ENCODE assay signal across 19 cellular contexts in the genomic region with DNA sequence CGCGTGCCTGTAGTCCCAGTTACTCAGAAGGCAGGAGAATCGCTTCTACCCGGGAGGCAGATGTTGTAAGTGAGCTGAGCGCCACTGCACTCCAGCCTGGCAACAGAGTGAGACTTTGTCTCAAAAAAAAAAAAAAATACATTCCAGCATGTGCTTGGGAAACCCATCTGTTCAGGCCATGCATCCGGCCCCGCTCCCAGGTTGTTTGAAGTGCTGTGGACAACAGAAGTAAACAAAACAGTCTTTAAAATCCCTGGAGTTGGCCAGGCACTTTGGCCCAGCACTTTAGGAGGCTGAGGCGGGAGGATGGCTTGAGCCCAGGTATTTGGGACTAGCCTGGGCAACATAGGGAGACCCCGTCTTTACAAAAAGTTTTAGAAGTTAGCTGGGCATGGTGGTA. TPM values are rescaled to one million over a fixed set of nuclear protein-coding genes. Genes with fewer than 3 reads are reported as not detected.
DNase-seq lines count a peak whose midpoint lies in the region; ATAC-seq, FAIRE-seq and TF ChIP-seq lines count a peak whose summit lies in the region.
"Had no signal": no experiment of that assay in that cellular context is flagged by ENCODE, and none has a peak within 500 bp of the region (broad histone marks: within the 10 kb centered on the region; RNA-seq: fewer than 3 reads in every experiment).

No MANE protein-coding gene starts in this region.

- TF ChIP-seq CTCF in HepG2 (CRISPR knock-in tag; IDR thresholded peaks at IDR 0.05) (no peak), right lobe of liver (IDR thresholded peaks at IDR 0.05) (no peak), fibroblast of lung (conservative IDR thresholded peaks at IDR 0.05 in 1 of 2, IDR thresholded peaks at IDR 0.05 in 1 of 2; ENCODE audit: low read depth in 1 of 2, low read length in 2 of 2) (no peak), ascending aorta (IDR thresholded peaks at IDR 0.05) (no peak), type B pancreatic cell (conservative IDR thresholded peaks at IDR 0.05) (no peak)

- no peak overlapping the region for H3K27ac Mint-ChIP-seq in type B pancreatic cell
- H3K27ac Mint-ChIP-seq: activated CD4-positive, alpha-beta memory T cell treated with anti-CD3 and anti-CD28 coated beads, Interleukin-2, amount 10 ng/mL, durations not matched to agents 7 days and 5 days; activated naive CD4-positive, alpha-beta T cell treated with anti-CD3 and anti-CD28 coated beads, Interleukin-2, amount 10 ng/mL, durations not matched to agents 7 days and 5 days; brain; CD8-positive, alpha-beta T cell; T-helper 17 cell; WTC11 had no signal

- no peak for TF ChIP-seq RAD21 in HepG2 (CRISPR knock-in tag; IDR thresholded peaks at IDR 0.05)

- BruUV-seq in HepG2 (replicated peaks; lab: Mats Ljungman, UMichigan) = no TSS peak

- H3K9me3 ChIP-seq in HepG2 (ENCODE audit: low read length) (peaks cover 4% of the 10 kb centered on the region; the same call in 1 of the 2 replicates), right lobe of liver (no peaks in the 10 kb centered on the region), fibroblast of lung (ENCODE audit: control insufficient read depth, insufficient read depth, low read depth, low read length) (no peaks in the 10 kb centered on the region), ascending aorta (peaks cover 0 to 5% of the 10 kb centered on the region in 2 donors)
- H3K9me3 ChIP-seq: mucosa of descending colon had no signal

- H3K4me3 Mint-ChIP-seq in type B pancreatic cell = no peak overlapping the region
- H3K4me3 Mint-ChIP-seq: activated CD4-positive, alpha-beta memory T cell treated with anti-CD3 and anti-CD28 coated beads, Interleukin-2, amount 10 ng/mL, durations not matched to agents 7 days and 5 days; activated naive CD4-positive, alpha-beta T cell treated with anti-CD3 and anti-CD28 coated beads, Interleukin-2, amount 10 ng/mL, durations not matched to agents 7 days and 5 days; activated T-cell treated with anti-CD3 and anti-CD28 coated beads, Interleukin-2, amount 50 U/mL, for 4 hours; CD8-positive, alpha-beta T cell; T-helper 17 cell; WTC11 had no signal

- 0% methylated on average over 9 of the region's 9 CpGs for WGBS in HepG2 (ENCODE audit: low lambda C conversion rate)
- 46% methylated on average over 7 of the region's 9 CpGs for WGBS in right lobe of liver (ENCODE audit: insufficient coverage, low coverage, low lambda C conversion rate, missing lambda C conversion rate)

- ATAC-seq in HepG2 = peak; percentile 73
- no peak for ATAC-seq in right lobe of liver
- ATAC-seq: activated T-cell treated with anti-CD3 and anti-CD28 coated beads, Interleukin-2, amount 50 U/mL, for 4 hours; CD8-positive, alpha-beta T cell; mucosa of descending colon; T-helper 17 cell; WTC11 had no signal

- peak overlapping the region; percentile 40 for H3K27ac ChIP-seq in HepG2 (ENCODE audit: extremely low read length, insufficient read depth, low read length)
- H3K27ac ChIP-seq in right lobe of liver = no peak overlapping the region
- no peak overlapping the region for H3K27ac ChIP-seq in fibroblast of lung (ENCODE audit: insufficient read depth, low read length)
- H3K27ac ChIP-seq in ascending aorta = no peak overlapping the region
- H3K27ac ChIP-seq: left ventricle myocardium inferior had no signal

- POLR2A ChIA-PET in HepG2 (lab: Yijun Ruan, JAX) = no interaction called here

- intact Hi-C loops in HepG2 (cut with micrococcal nuclease; ENCODE audit: unreplicated experiment) (no loop called here), right lobe of liver (cut with DNase I) (no loop called here), ascending aorta (cut with DNase I) (no loop called here)

- FAIRE-seq in HepG2 (lab: Jason Lieb, UNC) = peak; percentile 67

- peaks cover 5% of the 10 kb centered on the region for H3K4me1 Mint-ChIP-seq in type B pancreatic cell (ENCODE audit: unreplicated experiment)

- no peak overlapping the region for H2AFZ ChIP-seq in HepG2 (ENCODE audit: low read length)
- H2AFZ ChIP-seq in fibroblast of lung (ENCODE audit: low read length) = no peak overlapping the region

- CTCF ChIA-PET in HepG2 (lab: Yijun Ruan, JAX; ENCODE audit: low intra/inter-chr PET ratio, low total read pairs) = interaction anchor here (0.6 kb wide), 1 partner anchor 24 kb away, joined by 3 read pairs; no protein-coding TSS in a partner anchor

- no peaks in the 10 kb centered on the region for H3K36me3 ChIP-seq in HepG2 (replicated peaks in 1 of 2; ENCODE audit: control insufficient read depth in 1 of 2, insufficient read depth in 2 of 2, low read length in 2 of 2)
- H3K36me3 ChIP-seq in right lobe of liver = no peaks in the 10 kb centered on the region
- H3K36me3 ChIP-seq in fibroblast of lung (ENCODE audit: control insufficient read depth, insufficient read depth, low read length) = no peaks in the 10 kb centered on the region
- H3K36me3 ChIP-seq in H7 (replicated peaks; ENCODE audit: control insufficient read depth, insufficient read depth, low read length) = no peaks in the 10 kb centered on the region
- H3K36me3 ChIP-seq in ascending aorta = no peaks in the 10 kb centered on the region
- H3K36me3 ChIP-seq: left ventricle myocardium inferior had no signal

- no peaks in the 10 kb centered on the region for H3K36me3 Mint-ChIP-seq in type B pancreatic cell
- H3K36me3 Mint-ChIP-seq: activated naive CD4-positive, alpha-beta T cell treated with anti-CD3 and anti-CD28 coated beads, Interleukin-2, amount 10 ng/mL, durations not matched to agents 7 days and 5 days; brain; CD8-positive, alpha-beta T cell had no signal

- H3K4me1 ChIP-seq in HepG2 (ENCODE audit: insufficient read depth, low read length) (peaks cover 59% of the 10 kb centered on the region), right lobe of liver (peaks cover 0 to 4% (median 0%) of the 10 kb centered on the region in 4 donors), fibroblast of lung (ENCODE audit: control insufficient read depth, extremely low read depth, insufficient read depth, low read length) (no peaks in the 10 kb centered on the region), ascending aorta (peaks cover 7 to 13% of the 10 kb centered on the region in 2 donors)

- in situ Hi-C loops in HepG2 (cut with HindIII; ENCODE audit: extremely low pct_ligation_motif_present, low pct_unique_long_range_greater_than_20kb) = no loop called here

- H3K9ac ChIP-seq in HepG2 (ENCODE audit: insufficient read depth, low read depth, low read length) (no peak overlapping the region), fibroblast of lung (ENCODE audit: insufficient read depth, low read length) (no peak overlapping the region)

- peak overlapping the region; percentile 32 for H3K4me2 ChIP-seq in HepG2 (ENCODE audit: low read depth, low read length)
- H3K4me2 ChIP-seq in fibroblast of lung (ENCODE audit: extremely low read depth, insufficient read depth, low read length) = no peak overlapping the region

- TF ChIP-seq POLR2A in HepG2 (IDR thresholded peaks at IDR 0.05; ENCODE audit: insufficient read depth in 1 of 2, low read depth in 2 of 2, low read length in 2 of 2) (no peak), right lobe of liver (IDR thresholded peaks at IDR 0.05) (no peak)

- peaks cover 0 to 9% of the 10 kb centered on the region in 2 experiments; a peak in 2 of 5 replicates for H3K27me3 ChIP-seq in HepG2 (ENCODE audit: control insufficient read depth in 1 of 2, insufficient read depth in 2 of 2, low read length in 2 of 2)
- H3K27me3 ChIP-seq in right lobe of liver = peaks cover 1 to 11% of the 10 kb centered on the region in 2 donors
- peaks cover 7% of the 10 kb centered on the region for H3K27me3 ChIP-seq in fibroblast of lung (ENCODE audit: control insufficient read depth, insufficient read depth, low read length)
- peaks cover 10% of the 10 kb centered on the region for H3K27me3 ChIP-seq in H7 (ENCODE audit: control insufficient read depth, insufficient read depth, low read length)
- peaks cover 4% of the 10 kb centered on the region for H3K27me3 ChIP-seq in ascending aorta

- H3K79me2 ChIP-seq in HepG2 (ENCODE audit: insufficient read depth, low read length) (no peaks in the 10 kb centered on the region), fibroblast of lung (ENCODE audit: control insufficient read depth, insufficient read depth, low read length) (no peaks in the 10 kb centered on the region)

- peak in 1 of 2 experiments; percentile 53; a peak in 2 of 4 replicates for TF ChIP-seq EP300 in HepG2 (IDR thresholded peaks at IDR 0.05; ENCODE audit: low read depth in 2 of 2, low read length in 2 of 2)
- TF ChIP-seq EP300 in HepG2 (CRISPR knock-in tag; IDR thresholded peaks at IDR 0.05; ENCODE audit: borderline replicate concordance) = 0 out of 2 replicates have a peak, but pooled peaks have one; percentile 27

- peaks cover 40% of the 10 kb centered on the region for H3K27me3 Mint-ChIP-seq in type B pancreatic cell

- DNase-seq in HepG2 (ENCODE audit: low spot score) = peak; percentile 85
- DNase-seq in right lobe of liver = no peak
- DNase-seq in RPMI7951 (ENCODE audit: low read depth) = peak; percentile 86
- DNase-seq in fibroblast of lung (ENCODE audit: low read depth in 2 of 2) = peak; percentile 17 to 58
- DNase-seq in H7 = no peak
- DNase-seq in ascending aorta (ENCODE audit: low spot score in 2 of 2) = no peak
- DNase-seq in stimulated activated CD8-positive, alpha-beta memory T cell treated with anti-CD3 and anti-CD28 coated beads, Interleukin-4, amount 100 ng/mL, for 48 hours = no peak
- DNase-seq in type B pancreatic cell (ENCODE audit: extremely low spot score, unreplicated experiment) = no peak
- DNase-seq: activated CD4-positive, alpha-beta memory T cell treated with anti-CD3 and anti-CD28 coated beads, Interleukin-2, amount 10 ng/mL, durations not matched to agents 7 days and 5 days; activated naive CD4-positive, alpha-beta T cell treated with anti-CD3 and anti-CD28 coated beads, Interleukin-2, amount 10 ng/mL, durations not matched to agents 7 days and 5 days; activated T-cell treated with anti-CD3 and anti-CD28 coated beads, Interleukin-2, amount 50 U/mL, for 4 hours; CD8-positive, alpha-beta T cell; cortex of kidney; left ventricle myocardium inferior; mucosa of descending colon; SHP77; T-helper 17 cell had no signal

- peaks cover 4% of the 10 kb centered on the region for H3K9me3 Mint-ChIP-seq in type B pancreatic cell
- H3K9me3 Mint-ChIP-seq: activated CD4-positive, alpha-beta memory T cell treated with anti-CD3 and anti-CD28 coated beads, Interleukin-2, amount 10 ng/mL, durations not matched to agents 7 days and 5 days; activated naive CD4-positive, alpha-beta T cell treated with anti-CD3 and anti-CD28 coated beads, Interleukin-2, amount 10 ng/mL, durations not matched to agents 7 days and 5 days had no signal

- H4K20me1 ChIP-seq in HepG2 (ENCODE audit: insufficient read depth, low read length) (no peaks in the 10 kb centered on the region), fibroblast of lung (ENCODE audit: control insufficient read depth, extremely low read depth, insufficient read depth, low read length) (no peaks in the 10 kb centered on the region)

- 0 out of 6 replicates have a peak overlapping the region, but pooled peaks of 1 of the 3 experiments have one; percentile 5 for H3K4me3 ChIP-seq in HepG2 (replicated peaks in 1 of 3; ENCODE audit: insufficient read depth in 1 of 3, low read depth in 2 of 3, low read length in 3 of 3)
- no peak overlapping the region for H3K4me3 ChIP-seq in right lobe of liver
- H3K4me3 ChIP-seq in fibroblast of lung (replicated peaks in 1 of 4; ENCODE audit: control extremely low read depth in 1 of 4, insufficient read depth in 1 of 4, low read depth in 3 of 4, low read length in 4 of 4) = no peak overlapping the region
- H3K4me3 ChIP-seq in H7 (ENCODE audit: insufficient read depth, low read depth, low read length) = no peak overlapping the region
- no peak overlapping the region for H3K4me3 ChIP-seq in ascending aorta
- H3K4me3 ChIP-seq: left ventricle myocardium inferior, mucosa of descending colon had no signal

RNA-seq across cellular contexts. Expression of gene PTPRS, which starts 3.2 kb away (rescaled TPM):
- 21.3 and 32.7 TPM in 2 replicates for total RNA-seq in HepG2 (2016; rRNA removed; fragmentation: Illumina TruSeq; extraction: Trizol)
- total RNA-seq in HepG2 (2016; cell fraction: cytosol; rRNA removed; fragmentation: Illumina TruSeq; extraction: Trizol; ENCODE audit: low read depth) = 8.8 and 10.2 TPM in 2 replicates
- 17.7 and 32.1 TPM in 2 replicates for total RNA-seq in HepG2 (2016; cell fraction: insoluble cytoplasmic fraction; rRNA removed; fragmentation: Illumina TruSeq; extraction: Trizol)
- 21.8 and 23.0 TPM in 2 replicates for total RNA-seq in HepG2 (2016; cell fraction: membrane; rRNA removed; fragmentation: Illumina TruSeq; extraction: Trizol)
- 57.4 and 62.6 TPM in 2 replicates for total RNA-seq in HepG2 (2016; cell fraction: nucleus; rRNA removed; fragmentation: Illumina TruSeq; extraction: Trizol)
- polyA plus RNA-seq in HepG2 (2011; rRNA removed) = 43.9 and 63.5 TPM in 2 replicates
- 36.8 and 40.6 TPM in 2 replicates for polyA plus RNA-seq in HepG2 (2011; cell fraction: cytosol; rRNA removed)
- 194 and 221 TPM in 2 replicates for polyA plus RNA-seq in HepG2 (2011; cell fraction: nucleus; rRNA removed)
- polyA plus RNA-seq in HepG2 (2012) = 24.6 and 49.4 TPM in 2 replicates
- 4.6 and 4.7 TPM in 2 replicates for polyA plus RNA-seq in HepG2 (2016; cell fraction: cytosol; fragmentation: Illumina TruSeq; extraction: Trizol; ENCODE audit: low read depth)
- polyA plus RNA-seq in HepG2 (2016; cell fraction: insoluble cytoplasmic fraction; fragmentation: Illumina TruSeq; extraction: Trizol; ENCODE audit: low read depth) = 8.4 and 10.5 TPM in 2 replicates
- polyA plus RNA-seq in HepG2 (2016; cell fraction: membrane; fragmentation: Illumina TruSeq; extraction: Trizol; ENCODE audit: low read depth) = 5.1 and 5.2 TPM in 2 replicates
- 68.7 and 77.5 TPM in 2 replicates for polyA plus RNA-seq in HepG2 (2016; cell fraction: nucleus; fragmentation: Illumina TruSeq; extraction: Trizol; ENCODE audit: insufficient read depth, low read depth)
- polyA minus RNA-seq in HepG2 (2011; rRNA and poly(A)+ RNA removed; ENCODE audit: low replicate concordance) = 65.7 and 175 TPM in 2 replicates
- 79.6 and 103 TPM in 2 replicates for polyA minus RNA-seq in HepG2 (2011; cell fraction: cytosol; rRNA and poly(A)+ RNA removed)
- 55.6 and 71.9 TPM in 2 replicates for polyA minus RNA-seq in HepG2 (2011; cell fraction: nucleus; rRNA and poly(A)+ RNA removed)
- total RNA-seq in right lobe of liver = 10 to 100 TPM in 5 of 6 experiments, 1 to 10 TPM in 1; 6.1 to 39.9 (median 22.1) TPM
- 44.9 and 45.8 TPM in 2 replicates for total RNA-seq in RPMI7951 (2014; rRNA removed; shearing (Covaris generic))
- 129 and 136 TPM in 2 replicates for total RNA-seq in fibroblast of lung
- polyA plus RNA-seq in fibroblast of lung = 27.9 and 35.5 TPM in 2 replicates
- polyA plus RNA-seq in fibroblast of lung (2012) = 36.8 and 38.4 TPM in 2 replicates
- 239 and 266 TPM in 2 replicates for polyA minus RNA-seq in fibroblast of lung (ENCODE audit: low replicate concordance)
- 130 and 156 TPM in 2 replicates for total RNA-seq in H7 (2014; rRNA removed; shearing (Covaris generic))
- total RNA-seq in ascending aorta = 517 TPM
- 73.3 and 234 TPM in 2 replicates for total RNA-seq in type B pancreatic cell (ENCODE audit: low replicate concordance)
- total RNA-seq: activated CD4-positive, alpha-beta memory T cell treated with anti-CD3 and anti-CD28 coated beads, Interleukin-2, amount 10 ng/mL, durations not matched to agents 7 days and 5 days had no signal

Comparison
In these comparisons a context has a peak if more than half of its experiments do, and no peak if none do; other contexts are left out.
1. DNase-seq: peak in HepG2 (single experiment), RPMI7951 (single experiment) and fibroblast of lung (2 of 2); none in right lobe of liver (0 of 3), H7 (single experiment), ascending aorta (0 of 2), stimulated activated CD8-positive, alpha-beta memory T cell treated with anti-CD3 and anti-CD28 coated beads, Interleukin-4, amount 100 ng/mL, for 48 hours (single experiment) and type B pancreatic cell (single experiment).